19 cellular contexts compared by ENCODE assay signal in the genomic region with DNA sequence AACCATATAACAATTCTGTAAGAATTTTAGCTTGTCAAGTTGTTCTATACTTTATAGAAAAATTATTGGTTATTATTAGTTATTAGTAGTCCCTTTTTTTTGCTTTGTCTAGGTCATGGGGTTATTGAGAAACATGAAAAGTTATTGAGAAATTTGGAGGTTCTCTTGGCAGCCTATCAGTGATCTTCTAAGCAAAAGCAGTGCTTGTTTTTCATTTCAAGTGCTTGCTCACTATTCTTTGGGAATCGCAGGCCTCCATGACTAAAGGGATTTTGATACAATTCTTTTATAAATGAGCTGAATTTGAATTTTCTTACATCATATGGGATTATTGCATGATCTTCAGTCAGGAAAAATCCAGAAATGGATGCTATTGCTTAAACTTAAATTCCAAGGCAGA. TPM values are rescaled to one million over a fixed set of nuclear protein-coding genes. Genes with fewer than 3 reads are reported as not detected.
A peak's percentile ranks its signal among the peaks of the same experiment; 100 is the strongest.
DNase-seq lines count a peak whose midpoint lies in the region; ATAC-seq and FAIRE-seq lines count a peak whose summit lies in the region.
"Had no signal": no experiment of that assay in that cellular context is flagged by ENCODE, and none has a peak within 500 bp of the region (broad histone marks: within the 10 kb centered on the region; RNA-seq: fewer than 3 reads in every experiment).

No MANE protein-coding gene starts in this region.

- no peaks in the 10 kb centered on the region for H3K9me3 Mint-ChIP-seq in activated naive CD4-positive, alpha-beta T cell treated with anti-CD3 and anti-CD28 coated beads, Interleukin-2, amount 10 ng/mL, durations not matched to agents 7 days and 5 days
- H3K9me3 Mint-ChIP-seq: CD4-positive, alpha-beta memory T cell had no signal

- peaks cover 5% of the 10 kb centered on the region for H3K4me1 Mint-ChIP-seq in activated naive CD4-positive, alpha-beta T cell treated with anti-CD3 and anti-CD28 coated beads, Interleukin-2, amount 10 ng/mL, durations not matched to agents 7 days and 5 days

- H3K4me3 Mint-ChIP-seq in activated naive CD4-positive, alpha-beta T cell treated with anti-CD3 and anti-CD28 coated beads, Interleukin-2, amount 10 ng/mL, durations not matched to agents 7 days and 5 days, result no peak overlapping the region
- H3K4me3 Mint-ChIP-seq: CD4-positive, alpha-beta memory T cell had no signal

- H3K27me3 Mint-ChIP-seq in activated naive CD4-positive, alpha-beta T cell treated with anti-CD3 and anti-CD28 coated beads, Interleukin-2, amount 10 ng/mL, durations not matched to agents 7 days and 5 days, result no peaks in the 10 kb centered on the region
- H3K27me3 Mint-ChIP-seq: CD4-positive, alpha-beta memory T cell had no signal

- peaks cover 44% of the 10 kb centered on the region for H3K36me3 Mint-ChIP-seq in activated naive CD4-positive, alpha-beta T cell treated with anti-CD3 and anti-CD28 coated beads, Interleukin-2, amount 10 ng/mL, durations not matched to agents 7 days and 5 days

- ATAC-seq in left lobe of liver (peak; percentile 43), HG03159 (IDR thresholded peaks at IDR 0.05; ENCODE audit: unreplicated experiment) (no peak)
- ATAC-seq: K562 had no signal

- FAIRE-seq in G401.6 (lab: Jason Lieb, UNC), result peak; percentile 41
- FAIRE-seq: D721Med, K562 had no signal

- CTCF ChIA-PET in activated naive CD4-positive, alpha-beta T cell treated with anti-CD3 and anti-CD28 coated beads, Interleukin-2, amount 10 ng/mL, durations not matched to agents 7 days and 5 days (lab: Charles Lee), result interaction anchor here (0.6 kb wide), 1 partner anchor 732 kb away, joined by 3 read pairs; no protein-coding TSS in a partner anchor

- DNase-seq in amniotic epithelial cell (ENCODE audit: low read depth) (peak; percentile 19), left lobe of liver (ENCODE audit: low spot score) (no peak), GM03348 (ENCODE audit: low spot score) (no peak), COLO829 (ENCODE audit: low spot score) (no peak)
- DNase-seq in activated naive CD4-positive, alpha-beta T cell treated with anti-CD3 and anti-CD28 coated beads, Interleukin-2, amount 10 ng/mL, durations not matched to agents 7 days and 5 days, result no peak
- DNase-seq: BE2C; CD4-positive, alpha-beta memory T cell; COR-L47; DMS153; DMS79 treated with DMSO at 0.1 percent for 48 hours; EL; GDM1; GM23248; H7; Karpas-422 had no signal

- H3K27ac Mint-ChIP-seq in activated naive CD4-positive, alpha-beta T cell treated with anti-CD3 and anti-CD28 coated beads, Interleukin-2, amount 10 ng/mL, durations not matched to agents 7 days and 5 days, result no peak overlapping the region

RNA-seq across cellular contexts. Expression of a gene that starts 25.8 kb away (rescaled TPM):
- total RNA-seq in left lobe of liver, result 13.3 TPM

RNA-seq across cellular contexts. Expression of a gene that starts 27.7 kb away (rescaled TPM):
- 3.4 TPM for total RNA-seq in left lobe of liver

RNA-seq across cellular contexts. Expression of a gene that starts 54.9 kb away (rescaled TPM):
- 1.8 TPM for total RNA-seq in left lobe of liver

RNA-seq across cellular contexts. Expression of a gene that starts 55.1 kb away (rescaled TPM):
- total RNA-seq in left lobe of liver, result 16.4 TPM
